In the genomic region with DNA sequence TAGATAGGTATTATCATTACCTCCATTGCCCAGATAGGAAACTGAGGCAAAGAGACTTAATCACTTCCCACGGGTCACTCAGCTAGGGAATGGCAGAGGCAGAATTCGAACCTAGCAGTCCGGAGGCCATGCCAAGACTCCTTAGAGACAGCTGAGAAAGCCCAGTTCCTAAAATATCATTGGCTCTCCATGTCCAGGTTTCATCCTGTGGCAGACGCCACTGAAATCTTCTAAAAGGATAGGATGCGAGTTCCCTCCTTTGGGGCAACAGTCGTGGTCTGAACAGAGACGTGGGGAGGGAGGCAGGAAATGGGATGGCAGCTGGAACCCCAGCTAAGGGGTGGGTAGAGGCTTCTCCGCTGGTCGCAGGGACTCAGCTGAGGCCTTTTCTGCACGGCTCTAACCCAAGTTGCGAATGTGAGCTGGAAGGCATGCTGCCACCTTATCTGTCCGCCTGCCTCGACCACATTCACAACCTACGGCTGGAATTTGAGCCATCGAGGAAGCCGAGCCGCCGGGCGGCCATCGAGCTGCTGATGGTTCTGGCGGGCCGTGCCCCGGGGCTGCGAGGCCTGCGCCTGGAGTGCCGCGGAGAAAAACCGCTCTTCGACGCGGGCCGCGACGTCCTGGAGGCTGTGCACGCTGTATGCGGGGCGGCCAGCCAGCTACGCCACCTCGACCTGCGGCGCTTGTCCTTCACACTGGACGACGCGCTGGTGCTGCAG, we compare ENCODE assay signal across 9 cellular contexts. TPM values are rescaled to one million over a fixed set of nuclear protein-coding genes. Genes with fewer than 3 reads are reported as not detected.
DNase-seq lines count a peak whose midpoint lies in the region; ATAC-seq, FAIRE-seq and TF ChIP-seq lines count a peak whose summit lies in the region.
"Had no signal": no experiment of that assay in that cellular context is flagged by ENCODE, and none has a peak within 500 bp of the region (broad histone marks: within the 10 kb centered on the region; RNA-seq: fewer than 3 reads in every experiment).

No MANE protein-coding gene starts in this region.

- H3K4me3 ChIP-seq in AG04449 (ENCODE audit: low read depth, low read length): peak overlapping the region; percentile 15
- H3K4me3 ChIP-seq: MG63 had no signal

- peaks cover 12 to 47% (median 39%) of the 10 kb centered on the region in 3 donors for H3K27me3 Mint-ChIP-seq in naive B cell

- H3K4me3 Mint-ChIP-seq in naive B cell: peak overlapping the region; percentile 15 to 83 (median 77)

- peaks cover 29 to 64% (median 56%) of the 10 kb centered on the region in 3 donors for H3K4me1 Mint-ChIP-seq in naive B cell

- H3K9me3 Mint-ChIP-seq in naive B cell: peaks cover 0 to 2% (median 0%) of the 10 kb centered on the region in 7 donors

- H3K27ac ChIP-seq in caudate nucleus (ENCODE audit: low read depth, low read length): peak overlapping the region; percentile 88

- peak overlapping the region in 2 of 6 donors; percentile 78 to 80 for H3K27ac Mint-ChIP-seq in naive B cell

- no peak for TF ChIP-seq CTCF in AG04449 (IDR thresholded peaks at IDR 0.05; ENCODE audit: insufficient read depth, low read length, missing control alignments)

- ATAC-seq in naive B cell (ENCODE audit: low read depth in 2 of 2) (no peak), esophagus mucosa (no peak), GM19395 (IDR thresholded peaks at IDR 0.05; ENCODE audit: unreplicated experiment) (no peak)

- no peak for FAIRE-seq in H54 (lab: Jason Lieb, UNC)

- H3K36me3 Mint-ChIP-seq in naive B cell: no peaks in the 10 kb centered on the region

- CTCF ChIA-PET in AG04449 (lab: Yijun Ruan, JAX): interaction anchor here (0.9 to 13.2 kb wide), 9 partner anchors 11 to 267 kb away, joined by 3 to 241 read pairs (median 4); a partner anchor contains a TSS

- no peak for DNase-seq in AG04449 (ENCODE audit: low read depth, low spot score)
- peak; percentile 72 for DNase-seq in H54 (ENCODE audit: insufficient read length, low spot score)
- no peak for DNase-seq in caudate nucleus (lab: John Stamatoyannopoulos, UW)
- no peak for DNase-seq in naive B cell
- no peak for DNase-seq in NCI-H1436 (lab: John Stamatoyannopoulos, UW)
- no peak for DNase-seq in stimulated activated CD4-positive, alpha-beta T cell treated with anti-CD3 and anti-CD28 coated beads, Interleukin-2, amount 100 ng/mL, for 24 hours
- DNase-seq: MG63 had no signal

- POLR2A ChIA-PET in AG04449 (lab: Yijun Ruan, JAX): interaction anchor here (0.9 kb wide), 1 partner anchor 61 kb away, joined by 3 read pairs; no protein-coding TSS in a partner anchor

- no peak for TF ChIP-seq POLR2A in H54 (IDR thresholded peaks at IDR 0.05; ENCODE audit: low read depth, low read length)

RNA-seq across cellular contexts. Expression of a gene that starts 1.9 kb away (rescaled TPM):
- polyA plus RNA-seq in naive B cell (ENCODE audit: low read depth in 6 of 6): not detected
- 10.9 TPM for total RNA-seq in esophagus mucosa

RNA-seq across cellular contexts. Expression of a gene that starts 2.8 kb away (rescaled TPM):
- polyA plus RNA-seq in naive B cell (ENCODE audit: low read depth in 6 of 6): 1 to 10 TPM in 5 of 6 donors, not detected in 1; 1.0 to 2.0 (median 1.5) TPM
- 5.5 TPM for total RNA-seq in esophagus mucosa

RNA-seq across cellular contexts. Expression of a gene that starts 2.9 kb away (rescaled TPM):
- 10 to 100 TPM; 46.2 to 62.9 (median 54.4) TPM for polyA plus RNA-seq in naive B cell (ENCODE audit: low read depth in 6 of 6)
- total RNA-seq in esophagus mucosa: 18.0 TPM

RNA-seq across cellular contexts. Expression of a gene that starts 7.7 kb away (rescaled TPM):
- under 1 TPM in 1 of 6 donors, not detected in 5; 0.27 TPM for polyA plus RNA-seq in naive B cell (ENCODE audit: low read depth in 6 of 6)
- 23.3 TPM for total RNA-seq in esophagus mucosa

RNA-seq across cellular contexts. Expression of a gene that starts 11.8 kb away (rescaled TPM):
- polyA plus RNA-seq in naive B cell (ENCODE audit: low read depth in 6 of 6): under 1 TPM in 4 of 6 donors, not detected in 2; 0.09 to 0.73 (median 0.36) TPM
- 3.7 TPM for total RNA-seq in esophagus mucosa
